ENCODE assay signal across 8 cellular contexts in genomic region chr1:66725885-66726665, GRCh38. TPM values are rescaled to one million over a fixed set of nuclear protein-coding genes. Genes with fewer than 3 reads are reported as not detected.
DNase-seq lines count a peak whose midpoint lies in the region; ATAC-seq and TF ChIP-seq lines count a peak whose summit lies in the region.

No MANE protein-coding gene starts in this region.

- peak; percentile 83 for ATAC-seq in GM18907 (IDR thresholded peaks at IDR 0.05; ENCODE audit: unreplicated experiment)
- ATAC-seq in HG03108 (IDR thresholded peaks at IDR 0.05; ENCODE audit: unreplicated experiment), result peak; percentile 77

- peaks cover 0 to 4% (median 2%) of the 10 kb centered on the region in 3 donors for H3K27me3 Mint-ChIP-seq in CD14-positive monocyte (ENCODE audit: low read depth in 3 of 3)

- no peak overlapping the region for H4K5ac ChIP-seq in mesendoderm (ENCODE audit: low read length)

- no peak overlapping the region for H3K9ac ChIP-seq in mesendoderm (ENCODE audit: low read length)

- no peak overlapping the region for H3K4ac ChIP-seq in mesendoderm (ENCODE audit: low read depth, low read length)

- no peak overlapping the region for H3K18ac ChIP-seq in mesendoderm (ENCODE audit: low read length)

- no peak overlapping the region for H3K27ac ChIP-seq in effector memory CD4-positive, alpha-beta T cell (ENCODE audit: insufficient read depth, low read length, poor library complexity, severe bottlenecking)
- H3K27ac ChIP-seq in mesendoderm (ENCODE audit: low read depth, low read length) (no peak overlapping the region), substantia nigra (ENCODE audit: low read depth, low read length, poor library complexity, severe bottlenecking) (no peak overlapping the region)

- WGBS in mesendoderm (ENCODE audit: extremely low coverage, insufficient coverage, low lambda C conversion rate), result no CpG with 5 or more reads among the region's 9 CpGs

- no peak overlapping the region for H2BK5ac ChIP-seq in mesendoderm (ENCODE audit: low read length)

- no peaks in the 10 kb centered on the region for H3K79me2 ChIP-seq in mesendoderm (ENCODE audit: control insufficient read depth, insufficient read depth, low read length)

- H3K27me3 ChIP-seq in effector memory CD4-positive, alpha-beta T cell (replicated peaks; ENCODE audit: control insufficient read depth, insufficient read depth, low read length, poor library complexity, severe bottlenecking), result no peaks in the 10 kb centered on the region
- no peaks in the 10 kb centered on the region for H3K27me3 ChIP-seq in mesendoderm (ENCODE audit: insufficient read depth, low read length, poor library complexity)

- intact Hi-C loops in CD14-positive monocyte (cut with micrococcal nuclease), result loop anchor here in 1 of 2 donors (10.0 kb wide), 1 partner anchor 161 kb away; no protein-coding TSS in a partner anchor

- peaks cover 13% of the 10 kb centered on the region for H3K4me1 Mint-ChIP-seq in CD14-positive monocyte

- H3K79me1 ChIP-seq in mesendoderm (ENCODE audit: low read length), result no peaks in the 10 kb centered on the region

- H3K4me2 ChIP-seq in mesendoderm (ENCODE audit: low read length), result no peak overlapping the region

- no peak overlapping the region for H3K56ac ChIP-seq in mesendoderm (ENCODE audit: low read length)

- peaks cover 0 to 2% (median 0%) of the 10 kb centered on the region in 7 donors for H3K9me3 Mint-ChIP-seq in CD14-positive monocyte

- H2BK15ac ChIP-seq in mesendoderm (replicated peaks; ENCODE audit: low read depth), result no peak overlapping the region

- no peak overlapping the region for H3K4me3 ChIP-seq in effector memory CD4-positive, alpha-beta T cell (ENCODE audit: insufficient read depth, low read depth, low read length, poor library complexity, severe bottlenecking)
- H3K4me3 ChIP-seq in mesendoderm (ENCODE audit: low read length), result no peak overlapping the region

- no peak overlapping the region for H2BK120ac ChIP-seq in mesendoderm (ENCODE audit: low read depth, low read length)

- H3K36me3 ChIP-seq in effector memory CD4-positive, alpha-beta T cell (ENCODE audit: control insufficient read depth, insufficient read depth, low read length), result no peaks in the 10 kb centered on the region
- no peaks in the 10 kb centered on the region for H3K36me3 ChIP-seq in mesendoderm (ENCODE audit: control insufficient read depth, insufficient read depth, low read length)

- H3K9me3 ChIP-seq in effector memory CD4-positive, alpha-beta T cell (ENCODE audit: control insufficient read depth, low read length), result no peaks in the 10 kb centered on the region

- no peak overlapping the region for H4K8ac ChIP-seq in mesendoderm (ENCODE audit: low read depth, low read length)

- H3K4me3 Mint-ChIP-seq in CD14-positive monocyte, result no peak overlapping the region

- H3K23ac ChIP-seq in mesendoderm (ENCODE audit: low read length), result no peak overlapping the region

- no peaks in the 10 kb centered on the region for H3K36me3 Mint-ChIP-seq in CD14-positive monocyte

- DNase-seq in CD14-positive monocyte (ENCODE audit: low spot score), result peak; percentile 61
- peak; percentile 37 for DNase-seq in NCI-H446 treated with DMSO at 0.1 percent for 48 hours (lab: John Stamatoyannopoulos, UW)
- peak; percentile 25 for DNase-seq in activated CD4-positive, alpha-beta T cell treated with anti-CD3 and anti-CD28 coated beads, Interleukin-2, amount 50 U/mL, for 1 hour
- DNase-seq in effector memory CD4-positive, alpha-beta T cell, result peak in 2 of 3 donors; percentile 4 to 27
- peak; percentile 82 for DNase-seq in mesendoderm
- peak in 36 of 49 donors; percentile 3 to 70 (median 30) for DNase-seq in substantia nigra (lab: John Stamatoyannopoulos, UW)

- H3K4me1 ChIP-seq in effector memory CD4-positive, alpha-beta T cell (ENCODE audit: control insufficient read depth, insufficient read depth, low read length, poor library complexity, severe bottlenecking), result no peaks in the 10 kb centered on the region
- H3K4me1 ChIP-seq in mesendoderm (ENCODE audit: control insufficient read depth, low read depth, low read length), result no peaks in the 10 kb centered on the region

- H2AK5ac ChIP-seq in mesendoderm (ENCODE audit: low read length), result no peak overlapping the region

- H3K27ac Mint-ChIP-seq in CD14-positive monocyte, result peak overlapping the region in 4 of 7 donors; percentile 50 to 76 (median 58)

- peak; percentile 99 for TF ChIP-seq CTCF in CD14-positive monocyte (IDR thresholded peaks at IDR 0.05)

RNA-seq across cellular contexts. Expression of gene DYNLT5, which starts 26.2 kb away (rescaled TPM):
- under 1 TPM; 0.28 to 0.54 TPM for polyA plus RNA-seq in CD14-positive monocyte
- 0.27 TPM for polyA plus RNA-seq in mesendoderm (2013, experiment 1 of 2)
- 0.45 TPM for polyA plus RNA-seq in mesendoderm (2013, experiment 2 of 2)

Comparison
In these comparisons a context has a peak if more than half of its experiments do, and no peak if none do; other contexts are left out.
1. DNase-seq: peak in every context shown above with its lines; median percentile 82 in mesendoderm; 61 in CD14-positive monocyte; 37 in NCI-H446 treated with DMSO at 0.1 percent for 48 hours; 30 in substantia nigra; 25 in activated CD4-positive, alpha-beta T cell treated with anti-CD3 and anti-CD28 coated beads, Interleukin-2, amount 50 U/mL, for 1 hour; 16 in effector memory CD4-positive, alpha-beta T cell.